In genomic region chr18:34809697-34810096, GRCh38 we compare ENCODE assay signal across 8 cellular contexts.
DNase-seq lines count a peak whose midpoint lies in the region; ATAC-seq and TF ChIP-seq lines count a peak whose summit lies in the region.

No MANE protein-coding gene starts in this region.

- ATAC-seq in GM18498 (IDR thresholded peaks at IDR 0.05; ENCODE audit: unreplicated experiment): no peak

- intact Hi-C loops in posterior cingulate gyrus (cut with DNase I): no loop called here

- peak; percentile 74 for TF ChIP-seq CTCF in fibroblast of mammary gland (conservative IDR thresholded peaks at IDR 0.05; ENCODE audit: control insufficient read depth, insufficient read depth, low read depth, low read length)

- DNase-seq in SIG-M5 treated with dmso at 0.1 percent for 504 hours (lab: John Stamatoyannopoulos, UW; ENCODE audit: unreplicated experiment) (peak; percentile 33), SIG-M5 (lab: John Stamatoyannopoulos, UW) (no peak), NCI-H460 (ENCODE audit: extremely low read depth, low read depth) (peak; percentile 15), fibroblast of mammary gland (ENCODE audit: low read depth) (peak; percentile 70), posterior cingulate gyrus (peak in 9 of 10 donors; percentile 40 to 88 (median 53)), RPMI8226 (no peak)
- no peak for DNase-seq in stimulated activated CD4-positive, alpha-beta T cell treated with anti-CD3 and anti-CD28 coated beads, Interleukin-2, amount 100 ng/mL, for 48 hours

- no peak overlapping the region for H3K4me3 ChIP-seq in fibroblast of mammary gland (ENCODE audit: control insufficient read depth, low read depth, low read length)

Comparison
In these comparisons a context has a peak if more than half of its experiments do, and no peak if none do; other contexts are left out.
1. DNase-seq: peak in SIG-M5 treated with dmso at 0.1 percent for 504 hours (single experiment), NCI-H460 (single experiment), fibroblast of mammary gland (single experiment) and posterior cingulate gyrus (9 of 10); none in SIG-M5 (single experiment), RPMI8226 (single experiment) and stimulated activated CD4-positive, alpha-beta T cell treated with anti-CD3 and anti-CD28 coated beads, Interleukin-2, amount 100 ng/mL, for 48 hours (0 of 2).